8 cellular contexts compared by ENCODE assay signal in genomic region chr6:117602151-117602898, GRCh38. TPM values are rescaled to one million over a fixed set of nuclear protein-coding genes. Genes with fewer than 3 reads are reported as not detected.
DNase-seq lines count a peak whose midpoint lies in the region; ATAC-seq and TF ChIP-seq lines count a peak whose summit lies in the region.

Gene GOPC (minus strand): TSS chr6:117602511. CDS start chr6:117602288, 223 bp downstream.

- H3K4me1 Mint-ChIP-seq in activated T-cell treated with anti-CD3 and anti-CD28 coated beads, Interleukin-2, amount 50 U/mL, for 4 hours (ENCODE audit: low read depth), result peaks cover 42% of the 10 kb centered on the region

- H3K9ac ChIP-seq in muscle layer of colon (ENCODE audit: low read length), result peak within 1 kb of the TSS; percentile 88

- DNase-seq in DMS53 treated with DMSO at 0.1 percent for 48 hours (lab: John Stamatoyannopoulos, UW; ENCODE audit: unreplicated experiment) (peak; percentile 88), KBM-7 (peak; percentile 98)
- DNase-seq in activated T-cell treated with anti-CD3 and anti-CD28 coated beads, Interleukin-2, amount 50 U/mL, for 4 hours, result peak; percentile 91
- DNase-seq in stimulated activated CD8-positive, alpha-beta memory T cell treated with anti-CD3 and anti-CD28 coated beads, Interleukin-7, amount 100 ng/mL, for 24 hours (ENCODE audit: low read depth), result peak; percentile 76

- peaks cover 13% of the 10 kb centered on the region for H3K36me3 Mint-ChIP-seq in activated T-cell treated with anti-CD3 and anti-CD28 coated beads, Interleukin-2, amount 50 U/mL, for 4 hours (ENCODE audit: insufficient read depth)

- peak within 1 kb of the TSS; percentile 83 for H3K27ac ChIP-seq in muscle layer of colon (ENCODE audit: low read depth, low read length)

- no peaks in the 10 kb centered on the region for H3K9me3 ChIP-seq in muscle layer of colon (ENCODE audit: low read length)

- peaks cover 13% of the 10 kb centered on the region for H3K4me1 ChIP-seq in muscle layer of colon (ENCODE audit: insufficient read depth, low read length)

- no peaks in the 10 kb centered on the region for H3K9me3 Mint-ChIP-seq in activated T-cell treated with anti-CD3 and anti-CD28 coated beads, Interleukin-2, amount 50 U/mL, for 4 hours

- H3K27me3 Mint-ChIP-seq in activated T-cell treated with anti-CD3 and anti-CD28 coated beads, Interleukin-2, amount 50 U/mL, for 4 hours (ENCODE audit: low read depth), result peaks cover 2% of the 10 kb centered on the region

- H3K4me3 ChIP-seq in muscle layer of colon (ENCODE audit: low read depth in 1 of 2, low read length in 2 of 2), result peak within 1 kb of the TSS; percentile 79 to 91

- peak; percentile 91 for ATAC-seq in GM21717 (IDR thresholded peaks at IDR 0.05; ENCODE audit: unreplicated experiment)
- peak; percentile 96 to 97 for ATAC-seq in activated T-cell treated with anti-CD3 and anti-CD28 coated beads, Interleukin-2, amount 50 U/mL, for 4 hours
- peak; percentile 100 for ATAC-seq in esophagus mucosa

- no peaks in the 10 kb centered on the region for H3K36me3 ChIP-seq in muscle layer of colon (ENCODE audit: insufficient read depth, low read length)

- H3K27me3 ChIP-seq in muscle layer of colon (ENCODE audit: control insufficient read depth in 1 of 2, insufficient read depth in 2 of 2, low read length in 2 of 2), result no peaks in the 10 kb centered on the region

- in situ Hi-C loops in KBM-7 (cut with MboI; ENCODE audit: low pct_unique_long_range_greater_than_20kb, low sequenced_read_pairs), result no loop called here

- peak within 1 kb of the TSS; percentile 99 for H3K4me3 Mint-ChIP-seq in activated T-cell treated with anti-CD3 and anti-CD28 coated beads, Interleukin-2, amount 50 U/mL, for 4 hours

TF ChIP-seq in PFSK-1, 5 proteins besides CTCF, POLR2A, EP300 and RAD21:
- TF ChIP-seq SIN3A (IDR thresholded peaks at IDR 0.05; ENCODE audit: borderline replicate concordance, insufficient read depth, low read length) (no peak), TAF1 (IDR thresholded peaks at IDR 0.05; ENCODE audit: borderline replicate concordance, insufficient read depth, low read length) (peak; percentile 89; the same call in 1 of the 2 replicates), REST (IDR thresholded peaks at IDR 0.05; ENCODE audit: insufficient read depth in 1 of 2, low read depth in 2 of 2, low read length in 2 of 2) (no peak), FOXP2 (optimal IDR thresholded peaks at IDR 0.05; ENCODE audit: borderline replicate concordance, extremely low read depth, extremely low read length, insufficient read depth) (no peak), POLR2AphosphoS5 (IDR thresholded peaks at IDR 0.05; ENCODE audit: low read depth, low read length) (peak; percentile 91)

RNA-seq across cellular contexts. Expression of gene GOPC, which starts in this region (rescaled TPM):
- polyA plus RNA-seq in PFSK-1 (2012; ENCODE audit: insufficient read length, low read depth), result 9.1 TPM
- total RNA-seq in activated T-cell treated with anti-CD3 and anti-CD28 coated beads, Interleukin-2, amount 50 U/mL, for 4 hours, result 10 to 100 TPM; 20.7 to 21.3 (median 20.9) TPM
- 11.3 TPM for total RNA-seq in esophagus mucosa

Comparison
In these comparisons a context has a peak if more than half of its experiments do, and no peak if none do; other contexts are left out.
1. Peak in every context shown above with its lines: DNase-seq, ATAC-seq, H3K4me3 ChIP-seq and H3K27ac ChIP-seq.